ENCODE assay signal across 8 cellular contexts in genomic region chr15:22979069-22979698, GRCh38. TPM values are rescaled to one million over a fixed set of nuclear protein-coding genes. Genes with fewer than 3 reads are reported as not detected.
DNase-seq lines count a peak whose midpoint lies in the region; ATAC-seq and TF ChIP-seq lines count a peak whose summit lies in the region.

No MANE protein-coding gene starts in this region.

- H3K4me3 Mint-ChIP-seq in T-helper 2 cell treated with Interferon-gamma antibody and Interleukin-4, amounts not matched to agents 5 μg/mL and 100 μg/mL, for 36 hours = peak overlapping the region; percentile 94

- ATAC-seq in GM19467 (IDR thresholded peaks at IDR 0.05; ENCODE audit: unreplicated experiment) = peak; percentile 46
- ATAC-seq in left lobe of liver = peak; percentile 64

- H3K4me3 ChIP-seq in choroid plexus epithelial cell (ENCODE audit: low read depth, low read length) = peak overlapping the region; percentile 94

- H3K4me1 Mint-ChIP-seq in T-helper 2 cell treated with Interferon-gamma antibody and Interleukin-4, amounts not matched to agents 5 μg/mL and 100 μg/mL, for 36 hours (ENCODE audit: low read depth) = peaks cover 12% of the 10 kb centered on the region

- peaks cover 4% of the 10 kb centered on the region for H3K36me3 Mint-ChIP-seq in T-helper 2 cell treated with Interferon-gamma antibody and Interleukin-4, amounts not matched to agents 5 μg/mL and 100 μg/mL, for 36 hours (ENCODE audit: low read depth)

- no peak overlapping the region for H3K27ac Mint-ChIP-seq in T-helper 2 cell treated with Interferon-gamma antibody and Interleukin-4, amounts not matched to agents 5 μg/mL and 100 μg/mL, for 36 hours

- H3K27me3 Mint-ChIP-seq in T-helper 2 cell treated with Interferon-gamma antibody and Interleukin-4, amounts not matched to agents 5 μg/mL and 100 μg/mL, for 36 hours (ENCODE audit: low read depth) = peaks cover 23% of the 10 kb centered on the region

- TF ChIP-seq CTCF in choroid plexus epithelial cell (conservative IDR thresholded peaks at IDR 0.05; ENCODE audit: low read depth, low read length) = no peak

- DNase-seq in Caki2 (ENCODE audit: low read depth) = peak; percentile 60
- DNase-seq in HPDE6-E6E7 (ENCODE audit: extremely low spot score) = peak; percentile 57
- DNase-seq in T-helper 2 cell treated with Interferon-gamma antibody and Interleukin-4, amounts not matched to agents 5 μg/mL and 100 μg/mL, for 36 hours (ENCODE audit: low spot score) = peak; percentile 39
- DNase-seq in choroid plexus epithelial cell (ENCODE audit: low read depth) = peak; percentile 57
- peak; percentile 64 for DNase-seq in left lobe of liver (ENCODE audit: low spot score)
- peak; percentile 33 for DNase-seq in stimulated activated CD4-positive, alpha-beta T cell treated with anti-CD3 and anti-CD28 coated beads, Interleukin-4, amount 100 ng/mL, for 24 hours
- DNase-seq in mesenteric fat pad (ENCODE audit: low spot score) = no peak

- in situ Hi-C loops in Caki2 (cut with HindIII; ENCODE audit: low pct_unique_long_range_greater_than_20kb, low sequenced_read_pairs) = no loop called here

- H3K9me3 Mint-ChIP-seq in T-helper 2 cell treated with Interferon-gamma antibody and Interleukin-4, amounts not matched to agents 5 μg/mL and 100 μg/mL, for 36 hours = no peaks in the 10 kb centered on the region

RNA-seq across cellular contexts. Expression of gene CYFIP1, which starts 1.0 kb away (rescaled TPM):
- total RNA-seq in Caki2 (2014; rRNA removed; shearing (Covaris generic); ENCODE audit: low replicate concordance) = 28.1 and 37.4 TPM in 2 replicates
- 46.0 TPM for total RNA-seq in left lobe of liver
- 138 TPM for total RNA-seq in mesenteric fat pad
